14 cellular contexts compared by ENCODE assay signal in the genomic region with DNA sequence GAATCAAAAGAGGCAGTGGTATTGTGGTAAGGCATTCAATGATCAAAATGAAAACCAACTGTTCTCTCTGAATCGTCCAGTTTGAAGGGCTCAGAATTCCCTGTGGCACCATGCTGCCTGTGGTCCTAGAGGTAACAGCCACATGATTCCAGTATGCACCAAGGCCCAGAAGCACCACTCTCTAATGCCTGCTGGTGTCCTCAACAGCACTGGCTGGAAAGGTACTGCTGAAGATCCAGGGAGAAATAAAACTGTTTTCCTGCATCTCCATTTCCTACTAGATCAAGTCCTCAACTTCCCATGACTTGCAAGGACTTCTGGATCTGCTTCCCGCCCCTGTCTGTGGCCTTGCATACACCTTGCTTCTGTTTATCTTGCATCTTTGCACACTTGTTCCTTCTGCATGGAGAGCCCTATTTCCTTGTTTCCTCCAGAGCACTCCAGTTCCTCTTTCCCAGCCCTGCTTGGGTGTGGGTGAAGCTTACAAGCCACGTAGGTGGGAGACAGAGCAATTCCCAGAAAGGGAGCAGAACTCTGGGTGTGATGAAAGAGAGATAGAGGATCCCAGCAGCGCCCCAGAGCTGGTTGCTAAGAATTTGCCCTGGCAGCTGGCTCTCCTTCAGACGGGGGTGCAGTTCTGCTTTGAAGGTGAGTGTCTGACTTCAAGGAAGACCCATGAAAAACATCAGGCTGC. TPM values are rescaled to one million over a fixed set of nuclear protein-coding genes. Genes with fewer than 3 reads are reported as not detected.
DNase-seq lines count a peak whose midpoint lies in the region; ATAC-seq, FAIRE-seq and TF ChIP-seq lines count a peak whose summit lies in the region.
"Had no signal": no experiment of that assay in that cellular context is flagged by ENCODE, and none has a peak within 500 bp of the region (broad histone marks: within the 10 kb centered on the region; RNA-seq: fewer than 3 reads in every experiment).

No MANE protein-coding gene starts in this region.

- no peak for FAIRE-seq in small intestine (lab: Jason Lieb, UNC)

- peak overlapping the region in 2 of 11 experiments; percentile 71 to 74; a peak in 5 of 22 replicates for H3K9ac ChIP-seq in BLaER1 treated with 17β-estradiol and CSF1 and Interleukin-3, amounts not matched to agents 10 nM and 100 nM

- peak overlapping the region in 3 of 11 experiments; percentile 48 to 83 (median 76); a peak in 6 of 22 replicates for H3K27ac ChIP-seq in BLaER1 treated with 17β-estradiol and CSF1 and Interleukin-3, amounts not matched to agents 10 nM and 100 nM
- H3K27ac ChIP-seq in angular gyrus (ENCODE audit: low read depth, low read length): peak overlapping the region; percentile 74
- H3K27ac ChIP-seq in right lobe of liver: no peak overlapping the region
- H3K27ac ChIP-seq in small intestine (ENCODE audit: low read depth in 1 of 2, low read length in 1 of 2): peak overlapping the region in 1 of 2 donors; percentile 56
- no peak overlapping the region for H3K27ac ChIP-seq in naive thymus-derived CD4-positive, alpha-beta T cell (ENCODE audit: low read depth, low read length)
- H3K27ac ChIP-seq in CD8-positive, alpha-beta memory T cell (ENCODE audit: low read depth, low read length): no peak overlapping the region

- H3K9me3 Mint-ChIP-seq in naive thymus-derived CD4-positive, alpha-beta T cell: peaks cover 0 to 4% (median 0%) of the 10 kb centered on the region in 11 donors
- no peaks in the 10 kb centered on the region for H3K9me3 Mint-ChIP-seq in CD8-positive, alpha-beta memory T cell

- H3K4me1 ChIP-seq in BLaER1 treated with 17β-estradiol and CSF1 and Interleukin-3, amounts not matched to agents 10 nM and 100 nM: peaks cover 34 to 90% (median 46%) of the 10 kb centered on the region in 10 experiments
- H3K4me1 ChIP-seq in right lobe of liver (no peaks in the 10 kb centered on the region), small intestine (ENCODE audit: control insufficient read depth in 2 of 2, insufficient read depth in 1 of 2, low read depth in 1 of 2, low read length in 1 of 2) (peaks cover 0 to 19% of the 10 kb centered on the region in 2 donors)
- no peaks in the 10 kb centered on the region for H3K4me1 ChIP-seq in naive thymus-derived CD4-positive, alpha-beta T cell (ENCODE audit: control insufficient read depth in 2 of 2, insufficient read depth in 2 of 2, low read length in 2 of 2)
- peaks cover 4% of the 10 kb centered on the region for H3K4me1 ChIP-seq in CD8-positive, alpha-beta memory T cell (ENCODE audit: insufficient read depth, low read length)

- H3K4me3 Mint-ChIP-seq in naive thymus-derived CD4-positive, alpha-beta T cell: no peak overlapping the region
- H3K4me3 Mint-ChIP-seq in CD8-positive, alpha-beta memory T cell: no peak overlapping the region

- POLR2A ChIA-PET in naive thymus-derived CD4-positive, alpha-beta T cell (lab: Charles Lee): no interaction called here
- POLR2A ChIA-PET in CD8-positive, alpha-beta memory T cell (lab: Charles Lee): no interaction called here

- H3K4me3 ChIP-seq in BLaER1 treated with 17β-estradiol and CSF1 and Interleukin-3, amounts not matched to agents 10 nM and 100 nM: no peak overlapping the region
- H3K4me3 ChIP-seq in right lobe of liver (no peak overlapping the region), small intestine (ENCODE audit: low read depth in 1 of 2, low read length in 2 of 2) (no peak overlapping the region)
- H3K4me3 ChIP-seq in naive thymus-derived CD4-positive, alpha-beta T cell (ENCODE audit: low read length): no peak overlapping the region
- no peak overlapping the region for H3K4me3 ChIP-seq in CD8-positive, alpha-beta memory T cell (ENCODE audit: low read length)

- H3K27me3 ChIP-seq in BLaER1 treated with 17β-estradiol and CSF1 and Interleukin-3, amounts not matched to agents 10 nM and 100 nM: no peaks in the 10 kb centered on the region
- H3K27me3 ChIP-seq in right lobe of liver (no peaks in the 10 kb centered on the region), small intestine (ENCODE audit: control insufficient read depth in 2 of 2, insufficient read depth in 2 of 2, low read length in 2 of 2) (no peaks in the 10 kb centered on the region)
- H3K27me3 ChIP-seq in naive thymus-derived CD4-positive, alpha-beta T cell (ENCODE audit: control insufficient read depth in 2 of 2, insufficient read depth in 2 of 2, low read length in 2 of 2): no peaks in the 10 kb centered on the region
- H3K27me3 ChIP-seq in CD8-positive, alpha-beta memory T cell (ENCODE audit: insufficient read depth, low read length, poor library complexity, severe bottlenecking): no peaks in the 10 kb centered on the region

- H3K27me3 Mint-ChIP-seq in naive thymus-derived CD4-positive, alpha-beta T cell: no peaks in the 10 kb centered on the region
- H3K27me3 Mint-ChIP-seq in CD8-positive, alpha-beta memory T cell: no peaks in the 10 kb centered on the region

- H3K9me3 ChIP-seq in BLaER1 treated with 17β-estradiol and CSF1 and Interleukin-3, amounts not matched to agents 10 nM and 100 nM (replicated peaks in 1 of 11): peaks cover 0 to 10% (median 3%) of the 10 kb centered on the region in 11 experiments; a peak in 9 of 22 replicates
- H3K9me3 ChIP-seq in right lobe of liver (no peaks in the 10 kb centered on the region), small intestine (ENCODE audit: control insufficient read depth, low read depth) (no peaks in the 10 kb centered on the region)
- H3K9me3 ChIP-seq in naive thymus-derived CD4-positive, alpha-beta T cell (ENCODE audit: control insufficient read depth in 2 of 3, low read length in 3 of 3): no peaks in the 10 kb centered on the region
- no peaks in the 10 kb centered on the region for H3K9me3 ChIP-seq in CD8-positive, alpha-beta memory T cell (ENCODE audit: low read length)

- peak overlapping the region in 1 of 9 donors; percentile 59 for H3K27ac Mint-ChIP-seq in naive thymus-derived CD4-positive, alpha-beta T cell
- H3K27ac Mint-ChIP-seq in CD8-positive, alpha-beta memory T cell: no peak overlapping the region

- no peaks in the 10 kb centered on the region for H3K36me3 ChIP-seq in BLaER1 treated with 17β-estradiol and CSF1 and Interleukin-3, amounts not matched to agents 10 nM and 100 nM
- no peaks in the 10 kb centered on the region for H3K36me3 ChIP-seq in right lobe of liver
- no peaks in the 10 kb centered on the region for H3K36me3 ChIP-seq in small intestine (ENCODE audit: control insufficient read depth in 2 of 2, insufficient read depth in 2 of 2, low read length in 2 of 2)
- no peaks in the 10 kb centered on the region for H3K36me3 ChIP-seq in naive thymus-derived CD4-positive, alpha-beta T cell (ENCODE audit: control insufficient read depth in 2 of 3, insufficient read depth in 3 of 3, low read length in 3 of 3)
- no peaks in the 10 kb centered on the region for H3K36me3 ChIP-seq in CD8-positive, alpha-beta memory T cell (ENCODE audit: insufficient read depth, low read length)

- H3K4me1 Mint-ChIP-seq in naive thymus-derived CD4-positive, alpha-beta T cell: peaks cover 0 to 12% (median 0%) of the 10 kb centered on the region in 7 donors
- H3K4me1 Mint-ChIP-seq in CD8-positive, alpha-beta memory T cell: no peaks in the 10 kb centered on the region

- no peaks in the 10 kb centered on the region for H4K20me1 ChIP-seq in BLaER1 treated with 17β-estradiol and CSF1 and Interleukin-3, amounts not matched to agents 10 nM and 100 nM

- intact Hi-C loops in right lobe of liver (cut with DNase I): loop anchor here in 1 of 2 donors (10.0 kb wide), 1 partner anchor 217 kb away; no protein-coding TSS in a partner anchor
- intact Hi-C loops in naive thymus-derived CD4-positive, alpha-beta T cell (cut with micrococcal nuclease): loop anchor here in 1 of 2 donors (10.0 kb wide), 1 partner anchor 387 kb away; no protein-coding TSS in a partner anchor

- no peak for DNase-seq in right lobe of liver
- peak; percentile 66 for DNase-seq in small intestine
- DNase-seq in stimulated activated CD4-positive, alpha-beta T cell treated with anti-CD3 and anti-CD28 coated beads, Interleukin-4, amount 100 ng/mL, for 24 hours: no peak
- DNase-seq in naive thymus-derived CD4-positive, alpha-beta T cell: no peak
- no peak for DNase-seq in dermis blood vessel endothelial cell
- DNase-seq in CD8-positive, alpha-beta memory T cell: no peak
- DNase-seq: activated CD4-positive, CD25-positive, alpha-beta regulatory T cell treated with anti-CD3 and anti-CD28 coated beads, Interleukin-2, amount 50 U/mL, for 72 hours; DMS153; KG1; SW 1271 had no signal

- no peaks in the 10 kb centered on the region for H3K36me3 Mint-ChIP-seq in naive thymus-derived CD4-positive, alpha-beta T cell
- no peaks in the 10 kb centered on the region for H3K36me3 Mint-ChIP-seq in CD8-positive, alpha-beta memory T cell

- ATAC-seq in right lobe of liver: peak in 3 of 4 donors; percentile 3 to 12 (median 12)
- ATAC-seq in naive thymus-derived CD4-positive, alpha-beta T cell: no peak

- CTCF ChIA-PET in naive thymus-derived CD4-positive, alpha-beta T cell (lab: Charles Lee): no interaction called here
- CTCF ChIA-PET in CD8-positive, alpha-beta memory T cell (lab: Charles Lee): interaction anchor here (0.6 to 0.7 kb wide), 2 partner anchors 13 to 188 kb away, joined by 3 read pairs; no protein-coding TSS in a partner anchor

- WGBS in right lobe of liver (ENCODE audit: insufficient coverage, low coverage, low lambda C conversion rate, missing lambda C conversion rate): 41% methylated on average over 5 of the region's 5 CpGs
- WGBS in small intestine, 3 donors: 9 to 47% (median 27%) methylated on average over 5 of the region's 5 CpGs

- peak overlapping the region in 6 of 11 experiments; percentile 12 to 92 (median 62); a peak in 9 of 22 replicates for H3K4me2 ChIP-seq in BLaER1 treated with 17β-estradiol and CSF1 and Interleukin-3, amounts not matched to agents 10 nM and 100 nM

- TF ChIP-seq POLR2A in right lobe of liver (IDR thresholded peaks at IDR 0.05): no peak

- no peak for TF ChIP-seq CTCF in right lobe of liver (IDR thresholded peaks at IDR 0.05)

RNA-seq across cellular contexts. Expression of a gene that starts 41.0 kb away (rescaled TPM):
- total RNA-seq in right lobe of liver (not detected), dermis blood vessel endothelial cell (not detected in 2 replicates)
- under 1 TPM in 1 of 3 donors, not detected in 2; 0.10 TPM for polyA plus RNA-seq in small intestine
- not detected for total RNA-seq in naive thymus-derived CD4-positive, alpha-beta T cell
- not detected for polyA plus RNA-seq in naive thymus-derived CD4-positive, alpha-beta T cell
- total RNA-seq in CD8-positive, alpha-beta memory T cell: not detected
- not detected for polyA plus RNA-seq in CD8-positive, alpha-beta memory T cell
- total RNA-seq: mesenteric fat pad, right cardiac atrium had no signal
- polyA plus RNA-seq: right cardiac atrium had no signal
